1 cellular context compared by ENCODE assay signal in the genomic region with DNA sequence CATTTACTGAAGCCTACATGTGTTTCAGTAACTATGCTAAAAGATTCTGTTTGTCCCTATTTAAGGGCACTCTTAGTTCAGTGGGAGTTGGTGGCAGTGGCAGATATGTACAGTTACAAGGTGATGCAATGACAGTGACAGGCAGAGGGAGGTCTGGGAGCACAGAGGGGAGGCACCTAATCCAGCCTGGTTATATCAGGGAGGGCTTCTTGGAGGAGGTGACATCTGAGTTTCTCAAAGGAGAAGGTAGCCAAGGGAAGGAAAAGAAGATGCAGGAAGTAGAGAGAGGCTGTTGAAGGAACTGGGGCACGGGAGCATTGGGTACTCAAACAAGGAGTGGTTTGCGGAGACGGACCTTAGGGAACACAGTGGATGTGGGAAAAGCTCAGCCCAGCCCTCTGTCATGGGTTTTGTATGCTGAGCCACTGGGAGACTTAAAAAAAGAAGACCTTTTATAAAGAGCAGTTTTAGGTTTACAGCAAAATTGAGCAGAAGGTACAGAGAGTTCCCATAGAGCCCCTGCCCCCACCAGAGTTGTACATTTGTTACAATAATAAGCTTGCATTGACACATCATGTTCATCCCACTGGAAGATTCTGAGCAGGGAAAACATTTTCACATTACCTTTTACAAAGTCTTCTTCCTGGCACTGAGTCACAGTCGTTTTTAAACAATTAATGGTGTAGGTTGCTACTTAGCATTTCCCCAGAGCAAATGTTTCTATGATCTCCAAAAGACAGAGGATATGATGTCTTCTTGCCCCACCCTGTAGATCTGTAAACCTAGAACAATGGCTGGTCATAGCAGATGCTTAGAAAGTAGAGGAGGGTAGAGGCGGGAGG.
A peak's percentile ranks its signal among the peaks of the same experiment; 100 is the strongest.
TF ChIP-seq lines count a peak whose summit lies in the region.

No MANE protein-coding gene starts in this region.

TF ChIP-seq in K562, 482 proteins besides CTCF, POLR2A, EP300 and RAD21 (continued from another document):
- TF ChIP-seq, protein P1, sequence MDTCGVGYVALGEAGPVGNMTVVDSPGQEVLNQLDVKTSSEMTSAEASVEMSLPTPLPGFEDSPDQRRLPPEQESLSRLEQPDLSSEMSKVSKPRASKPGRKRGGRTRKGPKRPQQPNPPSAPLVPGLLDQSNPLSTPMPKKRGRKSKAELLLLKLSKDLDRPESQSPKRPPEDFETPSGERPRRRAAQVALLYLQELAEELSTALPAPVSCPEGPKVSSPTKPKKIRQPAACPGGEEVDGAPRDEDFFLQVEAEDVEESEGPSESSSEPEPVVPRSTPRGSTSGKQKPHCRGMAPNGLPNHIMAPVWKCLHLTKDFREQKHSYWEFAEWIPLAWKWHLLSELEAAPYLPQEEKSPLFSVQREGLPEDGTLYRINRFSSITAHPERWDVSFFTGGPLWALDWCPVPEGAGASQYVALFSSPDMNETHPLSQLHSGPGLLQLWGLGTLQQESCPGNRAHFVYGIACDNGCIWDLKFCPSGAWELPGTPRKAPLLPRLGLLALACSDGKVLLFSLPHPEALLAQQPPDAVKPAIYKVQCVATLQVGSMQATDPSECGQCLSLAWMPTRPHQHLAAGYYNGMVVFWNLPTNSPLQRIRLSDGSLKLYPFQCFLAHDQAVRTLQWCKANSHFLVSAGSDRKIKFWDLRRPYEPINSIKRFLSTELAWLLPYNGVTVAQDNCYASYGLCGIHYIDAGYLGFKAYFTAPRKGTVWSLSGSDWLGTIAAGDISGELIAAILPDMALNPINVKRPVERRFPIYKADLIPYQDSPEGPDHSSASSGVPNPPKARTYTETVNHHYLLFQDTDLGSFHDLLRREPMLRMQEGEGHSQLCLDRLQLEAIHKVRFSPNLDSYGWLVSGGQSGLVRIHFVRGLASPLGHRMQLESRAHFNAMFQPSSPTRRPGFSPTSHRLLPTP (IDR thresholded peaks at IDR 0.05; ENCODE audit: borderline replicate concordance, extremely low read depth, insufficient read length) = peak; percentile 68
- TF ChIP-seq, protein P2, sequence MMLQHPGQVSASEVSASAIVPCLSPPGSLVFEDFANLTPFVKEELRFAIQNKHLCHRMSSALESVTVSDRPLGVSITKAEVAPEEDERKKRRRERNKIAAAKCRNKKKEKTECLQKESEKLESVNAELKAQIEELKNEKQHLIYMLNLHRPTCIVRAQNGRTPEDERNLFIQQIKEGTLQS (IDR thresholded peaks at IDR 0.05) = peak; percentile 93
- TF ChIP-seq, protein P2 (CRISPR knock-in tag; conservative IDR thresholded peaks at IDR 0.05) = no peak
- TF ChIP-seq, protein P3, sequence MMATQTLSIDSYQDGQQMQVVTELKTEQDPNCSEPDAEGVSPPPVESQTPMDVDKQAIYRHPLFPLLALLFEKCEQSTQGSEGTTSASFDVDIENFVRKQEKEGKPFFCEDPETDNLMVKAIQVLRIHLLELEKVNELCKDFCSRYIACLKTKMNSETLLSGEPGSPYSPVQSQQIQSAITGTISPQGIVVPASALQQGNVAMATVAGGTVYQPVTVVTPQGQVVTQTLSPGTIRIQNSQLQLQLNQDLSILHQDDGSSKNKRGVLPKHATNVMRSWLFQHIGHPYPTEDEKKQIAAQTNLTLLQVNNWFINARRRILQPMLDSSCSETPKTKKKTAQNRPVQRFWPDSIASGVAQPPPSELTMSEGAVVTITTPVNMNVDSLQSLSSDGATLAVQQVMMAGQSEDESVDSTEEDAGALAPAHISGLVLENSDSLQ (IDR thresholded peaks at IDR 0.05) = peak; percentile 85
- TF ChIP-seq ETV5 (CRISPR knock-in tag; IDR thresholded peaks at IDR 0.05; ENCODE audit: low read depth) = no peak
